11 cellular contexts compared by ENCODE assay signal in the genomic region with DNA sequence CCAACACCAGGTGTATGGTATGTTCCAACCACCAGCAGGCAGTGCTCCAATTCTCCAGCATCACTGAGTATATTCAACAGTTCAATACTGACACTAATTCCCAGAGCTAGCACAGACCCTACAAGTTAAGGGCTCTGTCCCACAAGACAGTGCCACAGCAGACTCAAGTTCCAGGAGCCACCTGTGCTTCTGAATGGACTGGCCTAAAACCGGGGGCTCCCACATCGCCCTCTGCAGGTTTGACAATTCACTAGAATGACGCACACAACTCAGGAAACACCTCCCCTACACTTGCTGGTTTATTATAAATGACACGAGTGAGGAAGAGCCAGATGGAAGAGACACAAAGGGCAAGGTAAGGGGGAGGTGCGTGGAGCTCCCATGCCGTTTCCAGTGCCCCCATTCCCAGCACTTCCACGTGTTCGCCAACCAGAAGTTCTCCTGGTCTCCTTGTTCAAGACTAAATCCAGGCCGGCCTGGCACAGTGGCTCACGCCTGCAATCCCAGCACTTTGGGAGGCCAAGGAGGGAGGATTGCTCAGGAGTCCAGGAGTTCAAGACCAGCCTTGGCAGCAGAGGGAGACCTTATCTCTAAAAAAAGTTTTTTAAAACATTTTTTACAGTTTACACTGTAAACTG. TPM values are rescaled to one million over a fixed set of nuclear protein-coding genes. Genes with fewer than 3 reads are reported as not detected.
DNase-seq lines count a peak whose midpoint lies in the region; ATAC-seq and TF ChIP-seq lines count a peak whose summit lies in the region.
"Had no signal": no experiment of that assay in that cellular context is flagged by ENCODE, and none has a peak within 500 bp of the region (broad histone marks: within the 10 kb centered on the region; RNA-seq: fewer than 3 reads in every experiment).

No MANE protein-coding gene starts in this region.

- in situ Hi-C loops in GM13977 (cut with MboI; ENCODE audit: low pct_unique_long_range_greater_than_20kb, low sequenced_read_pairs, unreplicated experiment) = no loop called here
- in situ Hi-C loops in SK-MEL-5 (cut with HindIII; ENCODE audit: low pct_unique_long_range_greater_than_20kb, low sequenced_read_pairs) = no loop called here

- peak; percentile 30 for TF ChIP-seq CTCF in GM13977 (IDR thresholded peaks at IDR 0.05; ENCODE audit: extremely low read depth, insufficient read depth, missing control alignments)

- peak; percentile 68 for DNase-seq in DMS 273 (lab: John Stamatoyannopoulos, UW; ENCODE audit: unreplicated experiment)
- DNase-seq in DMS 273 treated with DMSO at 0.1 percent for 48 hours (lab: John Stamatoyannopoulos, UW) = no peak
- DNase-seq in GM13977 (ENCODE audit: low spot score) = no peak
- DNase-seq in SK-MEL-5 (ENCODE audit: low read depth, low spot score) = peak; percentile 48
- DNase-seq in iPS-NIHi11 (ENCODE audit: low spot score) = peak; percentile 71
- DNase-seq: HCEC 1CT had no signal

- ATAC-seq in GM21526 (IDR thresholded peaks at IDR 0.05; ENCODE audit: low FRiP score, unreplicated experiment) (no peak), GM19467 (IDR thresholded peaks at IDR 0.05; ENCODE audit: unreplicated experiment) (no peak), GM21360 (IDR thresholded peaks at IDR 0.05; ENCODE audit: unreplicated experiment) (no peak)
- ATAC-seq: activated T-helper 17 cell treated with anti-CD3 and anti-CD28 coated beads, Interleukin-2, amount 50 U/mL, for 72 hours had no signal

RNA-seq across cellular contexts. Expression of a gene that starts 12.2 kb away (rescaled TPM):
- 2.5 TPM in 1 of 2 replicates, not detected in the other for total RNA-seq in SK-MEL-5 (2014; rRNA removed; shearing (Covaris generic))
- 0.33 and 2.2 TPM in 2 replicates for polyA plus RNA-seq in SK-MEL-5 (2015; cell fraction: cytosol; rRNA removed)
- polyA plus RNA-seq in SK-MEL-5 (2015; cell fraction: nucleus; rRNA removed) = 41.2 and 49.3 TPM in 2 replicates
- total RNA-seq: activated T-helper 17 cell treated with anti-CD3 and anti-CD28 coated beads, Interleukin-2, amount 50 U/mL, for 72 hours had no signal

RNA-seq across cellular contexts. Expression of a gene that starts 23.1 kb away (rescaled TPM):
- total RNA-seq in SK-MEL-5 (2014; rRNA removed; shearing (Covaris generic)) = 2.0 and 4.5 TPM in 2 replicates
- polyA plus RNA-seq in SK-MEL-5 (2015; cell fraction: cytosol; rRNA removed) = 5.5 and 7.5 TPM in 2 replicates
- 10.4 and 17.4 TPM in 2 replicates for polyA plus RNA-seq in SK-MEL-5 (2015; cell fraction: nucleus; rRNA removed)
- total RNA-seq: activated T-helper 17 cell treated with anti-CD3 and anti-CD28 coated beads, Interleukin-2, amount 50 U/mL, for 72 hours had no signal

RNA-seq across cellular contexts. Expression of a gene that starts 54.9 kb away (rescaled TPM):
- not detected in 2 replicates for total RNA-seq in SK-MEL-5 (2014; rRNA removed; shearing (Covaris generic))
- polyA plus RNA-seq in SK-MEL-5 (2015; cell fraction: cytosol; rRNA removed) = not detected in 2 replicates
- not detected in 2 replicates for polyA plus RNA-seq in SK-MEL-5 (2015; cell fraction: nucleus; rRNA removed)
- total RNA-seq: A172 had no signal

Comparison
In these comparisons a context has a peak if more than half of its experiments do, and no peak if none do; other contexts are left out.
1. DNase-seq: peak in DMS 273 (single experiment), SK-MEL-5 (single experiment) and iPS-NIHi11 (single experiment); none in DMS 273 treated with DMSO at 0.1 percent for 48 hours (single experiment) and GM13977 (single experiment).